25 cellular contexts compared by ENCODE assay signal in genomic region chr10:35359873-35360272, GRCh38. TPM values are rescaled to one million over a fixed set of nuclear protein-coding genes. Genes with fewer than 3 reads are reported as not detected.
DNase-seq lines count a peak whose midpoint lies in the region; ATAC-seq, FAIRE-seq and TF ChIP-seq lines count a peak whose summit lies in the region.
"Had no signal": no experiment of that assay in that cellular context is flagged by ENCODE, and none has a peak within 500 bp of the region (broad histone marks: within the 10 kb centered on the region; RNA-seq: fewer than 3 reads in every experiment).

No MANE protein-coding gene starts in this region.

- POLR2A ChIA-PET in HepG2 (lab: Yijun Ruan, JAX): no interaction called here

- H3K9me3 Mint-ChIP-seq in nephron progenitor cell: no peaks in the 10 kb centered on the region
- H3K9me3 Mint-ChIP-seq: CD14-positive monocyte; CD4-positive, alpha-beta T cell; CD8-positive, alpha-beta memory T cell; GM23338; HFFc6 had no signal

- ATAC-seq in HepG2: no peak
- ATAC-seq in GM18870 (IDR thresholded peaks at IDR 0.05; ENCODE audit: unreplicated experiment): no peak
- no peak for ATAC-seq in HG03442 (IDR thresholded peaks at IDR 0.05; ENCODE audit: unreplicated experiment)
- ATAC-seq: A549, GM12878, GM23338 had no signal

- no peak for TF ChIP-seq RAD21 in HepG2 (CRISPR knock-in tag; IDR thresholded peaks at IDR 0.05)

- no TSS peak for BruUV-seq in HepG2 (replicated peaks; lab: Mats Ljungman, UMichigan)

- H4K20me1 ChIP-seq in HepG2 (ENCODE audit: insufficient read depth, low read length): no peaks in the 10 kb centered on the region; the same call in 1 of the 2 replicates

- H3K27me3 Mint-ChIP-seq in nephron progenitor cell (ENCODE audit: low read depth, poor library complexity): no peaks in the 10 kb centered on the region
- H3K27me3 Mint-ChIP-seq: CD4-positive, alpha-beta T cell; CD8-positive, alpha-beta memory T cell had no signal

- in situ Hi-C loops in HepG2 (cut with HindIII; ENCODE audit: extremely low pct_ligation_motif_present, low pct_unique_long_range_greater_than_20kb): no loop called here

- no peaks in the 10 kb centered on the region for H3K27me3 ChIP-seq in cardiac muscle cell
- no peaks in the 10 kb centered on the region for H3K27me3 ChIP-seq in right atrium auricular region
- H3K27me3 ChIP-seq in HepG2 (ENCODE audit: control insufficient read depth in 1 of 2, insufficient read depth in 2 of 2, low read length in 2 of 2): no peaks in the 10 kb centered on the region
- H3K27me3 ChIP-seq: BE2C; BLaER1 treated with 17β-estradiol and CSF1 and Interleukin-3, amounts not matched to agents 10 nM and 100 nM had no signal

- H3K4me3 Mint-ChIP-seq in nephron progenitor cell: no peak overlapping the region
- H3K4me3 Mint-ChIP-seq: CD14-positive monocyte; CD4-positive, alpha-beta T cell; CD8-positive, alpha-beta memory T cell; GM23338; HFFc6 had no signal

- peaks cover 89% of the 10 kb centered on the region for H3K79me2 ChIP-seq in HepG2 (ENCODE audit: insufficient read depth, low read length)

- H3K9ac ChIP-seq in HepG2 (ENCODE audit: insufficient read depth, low read depth, low read length): no peak overlapping the region
- H3K9ac ChIP-seq: BLaER1 treated with 17β-estradiol and CSF1 and Interleukin-3, amounts not matched to agents 10 nM and 100 nM had no signal

- H3K4me3 ChIP-seq in cardiac muscle cell: no peak overlapping the region
- H3K4me3 ChIP-seq in right atrium auricular region: no peak overlapping the region
- no peak overlapping the region for H3K4me3 ChIP-seq in HepG2 (replicated peaks in 1 of 3; ENCODE audit: insufficient read depth in 1 of 3, low read depth in 2 of 3, low read length in 3 of 3)
- H3K4me3 ChIP-seq: A549; BLaER1 treated with 17β-estradiol and CSF1 and Interleukin-3, amounts not matched to agents 10 nM and 100 nM; GM12878; GM23338; HAP-1 had no signal

- no peak overlapping the region for H3K4me2 ChIP-seq in HepG2 (ENCODE audit: low read depth, low read length)
- H3K4me2 ChIP-seq: A549; BLaER1 treated with 17β-estradiol and CSF1 and Interleukin-3, amounts not matched to agents 10 nM and 100 nM; GM23338 had no signal

- CTCF ChIA-PET in HepG2 (lab: Yijun Ruan, JAX; ENCODE audit: low intra/inter-chr PET ratio, low total read pairs): no interaction called here

- H3K4me1 ChIP-seq in cardiac muscle cell (ENCODE audit: low read depth) (peaks cover 25% of the 10 kb centered on the region), right atrium auricular region (peaks cover 0 to 21% of the 10 kb centered on the region in 2 donors), HepG2 (ENCODE audit: insufficient read depth, low read length) (peaks cover 44% of the 10 kb centered on the region)
- H3K4me1 ChIP-seq: BE2C had no signal

- intact Hi-C loops in HepG2 (cut with micrococcal nuclease; ENCODE audit: unreplicated experiment): no loop called here

- WGBS in HepG2 (ENCODE audit: low lambda C conversion rate): 96% methylated on average over 4 of the region's 4 CpGs

- H3K36me3 Mint-ChIP-seq in nephron progenitor cell (ENCODE audit: low read depth): peaks cover 12% of the 10 kb centered on the region

- no peak for TF ChIP-seq POLR2A in HepG2 (IDR thresholded peaks at IDR 0.05; ENCODE audit: insufficient read depth in 1 of 2, low read depth in 2 of 2, low read length in 2 of 2)
- TF ChIP-seq POLR2A in erythroblast (IDR thresholded peaks at IDR 0.05; ENCODE audit: low read length): no peak

- no peak for DNase-seq in cardiac muscle cell (ENCODE audit: low read depth in 1 of 2, low spot score in 1 of 2)
- DNase-seq in right atrium auricular region (ENCODE audit: low spot score): no peak
- no peak for DNase-seq in HepG2 (ENCODE audit: low spot score)
- no peak for DNase-seq in nephron progenitor cell
- no peak for DNase-seq in erythroblast (lab: John Stamatoyannopoulos, UW)
- DNase-seq: 8988T; ACHN; AML-193; BE2C; CD4-positive, alpha-beta T cell; CD8-positive, alpha-beta memory T cell; DMS 273 treated with DMSO at 0.1 percent for 48 hours; DMS79; EL; GDM1; HFFc6 had no signal

- FAIRE-seq in HepG2 (lab: Jason Lieb, UNC): no peak
- FAIRE-seq: A549, D721Med, GM12878 had no signal

- H3K27ac Mint-ChIP-seq in nephron progenitor cell: peak overlapping the region; percentile 14
- H3K27ac Mint-ChIP-seq: CD4-positive, alpha-beta T cell; GM23338; HFFc6 had no signal

- H3K9me3 ChIP-seq in cardiac muscle cell (ENCODE audit: low read depth) (no peaks in the 10 kb centered on the region), right atrium auricular region (no peaks in the 10 kb centered on the region), HepG2 (ENCODE audit: low read length) (no peaks in the 10 kb centered on the region)
- H3K9me3 ChIP-seq: A549, BE2C, HAP-1 had no signal

- TF ChIP-seq EP300 in HepG2 (IDR thresholded peaks at IDR 0.05; ENCODE audit: low read depth in 2 of 2, low read length in 2 of 2): no peak
- TF ChIP-seq EP300 in HepG2 (CRISPR knock-in tag; IDR thresholded peaks at IDR 0.05; ENCODE audit: borderline replicate concordance): no peak

- TF ChIP-seq CTCF in cardiac muscle cell (IDR thresholded peaks at IDR 0.05; ENCODE audit: low read depth, low read length) (no peak), right atrium auricular region (IDR thresholded peaks at IDR 0.05) (no peak), HepG2 (CRISPR knock-in tag; IDR thresholded peaks at IDR 0.05) (no peak), nephron progenitor cell (IDR thresholded peaks at IDR 0.05) (no peak)

- H3K4me1 Mint-ChIP-seq in nephron progenitor cell: peaks cover 6% of the 10 kb centered on the region

- H3K36me3 ChIP-seq in cardiac muscle cell: no peaks in the 10 kb centered on the region
- no peaks in the 10 kb centered on the region for H3K36me3 ChIP-seq in right atrium auricular region
- H3K36me3 ChIP-seq in HepG2 (replicated peaks in 1 of 2; ENCODE audit: control insufficient read depth in 1 of 2, insufficient read depth in 2 of 2, low read length in 2 of 2): no peaks in the 10 kb centered on the region; a peak in 1 of 5 replicates
- H3K36me3 ChIP-seq: BE2C, HAP-1 had no signal

- no peak overlapping the region for H2AFZ ChIP-seq in HepG2 (ENCODE audit: low read length)
- H2AFZ ChIP-seq: GM23338 had no signal

- H3K27ac ChIP-seq in cardiac muscle cell (peak overlapping the region; percentile 41), right atrium auricular region (no peak overlapping the region), HepG2 (ENCODE audit: extremely low read length, insufficient read depth, low read length) (no peak overlapping the region)
- H3K27ac ChIP-seq: A549; BLaER1 treated with 17β-estradiol and CSF1 and Interleukin-3, amounts not matched to agents 10 nM and 100 nM had no signal

TF ChIP-seq in HepG2, 621 proteins besides CTCF, POLR2A, EP300 and RAD21 (continues in another document):
- TF ChIP-seq ZBTB33 (CRISPR knock-in tag; IDR thresholded peaks at IDR 0.05) (peak; percentile 65; the same call in 1 of the 2 replicates), MAZ (IDR thresholded peaks at IDR 0.05; ENCODE audit: borderline replicate concordance, low read depth, low read length) (no peak), MAZ (CRISPR knock-in tag; IDR thresholded peaks at IDR 0.05; ENCODE audit: low read depth) (no peak), FOXA1 (IDR thresholded peaks at IDR 0.05) (no peak), FOXA1 (CRISPR knock-in tag; IDR thresholded peaks at IDR 0.05) (no peak), NBN (conservative IDR thresholded peaks at IDR 0.05) (no peak), ATAD3A (CRISPR knock-in tag; IDR thresholded peaks at IDR 0.05) (no peak)

RNA-seq across cellular contexts. Expression of gene CCNY, which starts 23.6 kb away (rescaled TPM):
- total RNA-seq in cardiac muscle cell (38.9 and 52.3 TPM in 2 replicates), right atrium auricular region (10 to 100 TPM; 35.6 to 58.1 TPM), HepG2 (2016; rRNA removed; fragmentation: Illumina TruSeq; extraction: Trizol) (54.7 and 63.6 TPM in 2 replicates)
- polyA plus RNA-seq in cardiac muscle cell (79.9 and 84.7 TPM in 2 replicates), HepG2 (2011; rRNA removed) (46.4 and 48.2 TPM in 2 replicates)
- 18.1 and 25.9 TPM in 2 replicates for total RNA-seq in HepG2 (2016; cell fraction: cytosol; rRNA removed; fragmentation: Illumina TruSeq; extraction: Trizol; ENCODE audit: low read depth)
- total RNA-seq in HepG2 (2016; cell fraction: insoluble cytoplasmic fraction; rRNA removed; fragmentation: Illumina TruSeq; extraction: Trizol): 53.9 and 58.9 TPM in 2 replicates
- 49.7 and 54.2 TPM in 2 replicates for total RNA-seq in HepG2 (2016; cell fraction: membrane; rRNA removed; fragmentation: Illumina TruSeq; extraction: Trizol)
- 31.8 and 32.4 TPM in 2 replicates for total RNA-seq in HepG2 (2016; cell fraction: nucleus; rRNA removed; fragmentation: Illumina TruSeq; extraction: Trizol)
- 27.7 and 34.1 TPM in 2 replicates for polyA plus RNA-seq in HepG2 (2011; cell fraction: cytosol; rRNA removed)
- polyA plus RNA-seq in HepG2 (2011; cell fraction: nucleus; rRNA removed): 12.4 and 14.5 TPM in 2 replicates
- 49.5 and 71.9 TPM in 2 replicates for polyA plus RNA-seq in HepG2 (2012)
- 25.8 and 27.0 TPM in 2 replicates for polyA plus RNA-seq in HepG2 (2016; cell fraction: cytosol; fragmentation: Illumina TruSeq; extraction: Trizol; ENCODE audit: low read depth)
- 74.5 and 85.3 TPM in 2 replicates for polyA plus RNA-seq in HepG2 (2016; cell fraction: insoluble cytoplasmic fraction; fragmentation: Illumina TruSeq; extraction: Trizol; ENCODE audit: low read depth)
- polyA plus RNA-seq in HepG2 (2016; cell fraction: membrane; fragmentation: Illumina TruSeq; extraction: Trizol; ENCODE audit: low read depth): 59.1 and 60.1 TPM in 2 replicates
- polyA plus RNA-seq in HepG2 (2016; cell fraction: nucleus; fragmentation: Illumina TruSeq; extraction: Trizol; ENCODE audit: insufficient read depth, low read depth): 48.6 and 48.7 TPM in 2 replicates
- polyA minus RNA-seq in HepG2 (2011; rRNA and poly(A)+ RNA removed; ENCODE audit: low replicate concordance): 42.9 and 44.3 TPM in 2 replicates
- 25.1 and 33.3 TPM in 2 replicates for polyA minus RNA-seq in HepG2 (2011; cell fraction: cytosol; rRNA and poly(A)+ RNA removed)
- 27.3 and 40.3 TPM in 2 replicates for polyA minus RNA-seq in HepG2 (2011; cell fraction: nucleus; rRNA and poly(A)+ RNA removed)
